9 cellular contexts compared by ENCODE assay signal in the genomic region with DNA sequence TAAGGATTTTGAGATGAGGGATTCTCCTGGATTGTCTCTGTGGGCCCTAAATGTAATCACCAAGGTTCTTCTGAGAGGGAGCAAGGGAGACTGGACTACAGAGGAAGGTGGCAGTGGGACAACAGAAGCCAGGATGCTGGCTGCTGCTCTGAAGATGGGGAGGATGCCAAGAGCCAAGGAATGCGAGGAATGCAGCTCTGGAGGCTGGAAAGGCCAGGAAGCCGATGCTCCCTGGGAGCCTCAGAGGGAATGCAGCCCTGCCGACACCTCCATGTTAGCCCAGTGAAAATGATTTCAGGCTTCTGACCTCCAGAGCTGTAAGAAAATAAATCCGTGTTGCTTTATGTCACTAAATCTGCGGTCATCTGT. TPM values are rescaled to one million over a fixed set of nuclear protein-coding genes. Genes with fewer than 3 reads are reported as not detected.
DNase-seq lines count a peak whose midpoint lies in the region; ATAC-seq and TF ChIP-seq lines count a peak whose summit lies in the region.
"Had no signal": no experiment of that assay in that cellular context is flagged by ENCODE, and none has a peak within 500 bp of the region (broad histone marks: within the 10 kb centered on the region; RNA-seq: fewer than 3 reads in every experiment).

No MANE protein-coding gene starts in this region.

- H2BK15ac ChIP-seq in mesendoderm (replicated peaks; ENCODE audit: low read depth) = no peak overlapping the region

- H3K36me3 ChIP-seq in breast epithelium (no peaks in the 10 kb centered on the region), mesendoderm (ENCODE audit: control insufficient read depth, insufficient read depth, low read length) (peaks cover 21% of the 10 kb centered on the region)

- H3K27me3 Mint-ChIP-seq in MCF 10A (ENCODE audit: insufficient read depth, unreplicated experiment) = no peaks in the 10 kb centered on the region
- H3K27me3 Mint-ChIP-seq in endothelial cell (ENCODE audit: unreplicated experiment) = peaks cover 1% of the 10 kb centered on the region

- H3K4me3 Mint-ChIP-seq in MCF 10A (ENCODE audit: unreplicated experiment) (no peak overlapping the region), endothelial cell (ENCODE audit: unreplicated experiment) (no peak overlapping the region)

- no peak overlapping the region for H2AK5ac ChIP-seq in mesendoderm (ENCODE audit: low read length)

- H3K27ac ChIP-seq in breast epithelium = peak overlapping the region; percentile 41 to 48
- peak overlapping the region; percentile 24 for H3K27ac ChIP-seq in mesendoderm (ENCODE audit: low read depth, low read length)

- no peak overlapping the region for H3K23ac ChIP-seq in mesendoderm (ENCODE audit: low read length)

- H3K4me3 ChIP-seq in breast epithelium (no peak overlapping the region), mesendoderm (ENCODE audit: low read length) (no peak overlapping the region)

- H3K9ac ChIP-seq in mesendoderm (ENCODE audit: low read length) = no peak overlapping the region

- no peak overlapping the region for H2BK120ac ChIP-seq in mesendoderm (ENCODE audit: low read depth, low read length)

- H3K27me3 ChIP-seq in breast epithelium (no peaks in the 10 kb centered on the region), mesendoderm (ENCODE audit: insufficient read depth, low read length, poor library complexity) (no peaks in the 10 kb centered on the region)

- intact Hi-C loops in breast epithelium (cut with DNase I; ENCODE audit: low total_unique reads) = no loop called here
- intact Hi-C loops in MCF 10A (cut with micrococcal nuclease) = no loop called here

- H3K56ac ChIP-seq in mesendoderm (ENCODE audit: low read length) = no peak overlapping the region

- H3K18ac ChIP-seq in mesendoderm (ENCODE audit: low read length) = no peak overlapping the region

- peaks cover 27% of the 10 kb centered on the region for H3K79me1 ChIP-seq in mesendoderm (ENCODE audit: low read length)

- DNase-seq in breast epithelium (ENCODE audit: low spot score in 2 of 2) (peak in 1 of 2 donors; percentile 72), MCF 10A (ENCODE audit: unreplicated experiment) (no peak), endothelial cell (ENCODE audit: low spot score) (peak; percentile 31), mesendoderm (peak; percentile 95), NCI-H1436 (lab: John Stamatoyannopoulos, UW) (no peak), GM19238 (ENCODE audit: insufficient read length, low spot score) (no peak)
- no peak for DNase-seq in activated CD8-positive, alpha-beta memory T cell treated with anti-CD3 and anti-CD28 coated beads, Interleukin-2, amount 50 U/mL, for 4 hours
- DNase-seq: activated gamma-delta T cell had no signal

- H3K9me3 Mint-ChIP-seq in MCF 10A (ENCODE audit: unreplicated experiment) = no peaks in the 10 kb centered on the region
- H3K9me3 Mint-ChIP-seq in endothelial cell (ENCODE audit: unreplicated experiment) = no peaks in the 10 kb centered on the region

- TF ChIP-seq CTCF in breast epithelium (IDR thresholded peaks at IDR 0.05) (no peak), MCF 10A (IDR thresholded peaks at IDR 0.05; ENCODE audit: unreplicated experiment) (no peak), endothelial cell (IDR thresholded peaks at IDR 0.05; ENCODE audit: unreplicated experiment) (no peak)

- TF ChIP-seq POLR2A in breast epithelium (IDR thresholded peaks at IDR 0.05) = no peak

- H3K4me1 Mint-ChIP-seq in MCF 10A (ENCODE audit: insufficient read depth, unreplicated experiment) (peaks cover 13% of the 10 kb centered on the region), endothelial cell (ENCODE audit: unreplicated experiment) (peaks cover 20% of the 10 kb centered on the region)

- no peak overlapping the region for H3K4me2 ChIP-seq in mesendoderm (ENCODE audit: low read length)

- no peak for ATAC-seq in GM18870 (IDR thresholded peaks at IDR 0.05; ENCODE audit: unreplicated experiment)

- no TSS peak for BruUV-seq in MCF 10A (replicated peaks; lab: Mats Ljungman, UMichigan)

- no peak overlapping the region for H3K27ac Mint-ChIP-seq in MCF 10A (ENCODE audit: low read depth, unreplicated experiment)
- no peak overlapping the region for H3K27ac Mint-ChIP-seq in endothelial cell (ENCODE audit: unreplicated experiment)

- CTCF ChIA-PET in MCF 10A (lab: Yijun Ruan, JAX) = interaction anchor here (0.6 to 1.7 kb wide), 6 partner anchors 10 to 1054 kb away, joined by 3 to 9 read pairs (median 4); no protein-coding TSS in a partner anchor

- H3K4ac ChIP-seq in mesendoderm (ENCODE audit: low read depth, low read length) = no peak overlapping the region

- WGBS in mesendoderm (ENCODE audit: extremely low coverage, insufficient coverage, low lambda C conversion rate) = no CpG with 5 or more reads among the region's 5 CpGs

- no peak overlapping the region for H4K8ac ChIP-seq in mesendoderm (ENCODE audit: low read depth, low read length)

- POLR2A ChIA-PET in MCF 10A (lab: Yijun Ruan, JAX) = no interaction called here

- no peak overlapping the region for H4K5ac ChIP-seq in mesendoderm (ENCODE audit: low read length)

- H3K36me3 Mint-ChIP-seq in MCF 10A (ENCODE audit: insufficient read depth, unreplicated experiment) (peaks cover 21% of the 10 kb centered on the region), endothelial cell (ENCODE audit: low read depth, unreplicated experiment) (peaks cover 24% of the 10 kb centered on the region)

- peaks cover 8% of the 10 kb centered on the region for H3K79me2 ChIP-seq in mesendoderm (ENCODE audit: control insufficient read depth, insufficient read depth, low read length)

- no peaks in the 10 kb centered on the region for H3K9me3 ChIP-seq in breast epithelium

- H2BK5ac ChIP-seq in mesendoderm (ENCODE audit: low read length) = no peak overlapping the region

- peaks cover 10 to 12% of the 10 kb centered on the region in 2 donors for H3K4me1 ChIP-seq in breast epithelium
- peaks cover 3% of the 10 kb centered on the region for H3K4me1 ChIP-seq in mesendoderm (ENCODE audit: control insufficient read depth, low read depth, low read length)

RNA-seq across cellular contexts. Expression of a gene that starts 44.0 kb away (rescaled TPM):
- total RNA-seq in breast epithelium = 10 to 100 TPM; 18.4 to 34.1 (median 28.0) TPM
- total RNA-seq in MCF 10A (2022) = 33.4 and 49.3 TPM in 2 replicates
- 27.1 TPM for total RNA-seq in endothelial cell (ENCODE audit: unreplicated experiment)
- 45.8 TPM for polyA plus RNA-seq in mesendoderm (2013, experiment 1 of 2)
- polyA plus RNA-seq in mesendoderm (2013, experiment 2 of 2) = 45.3 TPM

Comparison
In these comparisons a context has a peak if more than half of its experiments do, and no peak if none do; other contexts are left out.
1. DNase-seq: peak in endothelial cell (single experiment) and mesendoderm (single experiment); none in MCF 10A (single experiment), NCI-H1436 (single experiment), GM19238 (single experiment) and activated CD8-positive, alpha-beta memory T cell treated with anti-CD3 and anti-CD28 coated beads, Interleukin-2, amount 50 U/mL, for 4 hours (single experiment).